In genomic region chr9:37938121-37938906, GRCh38 we compare ENCODE assay signal across 1 cellular context.
TF ChIP-seq lines count a peak whose summit lies in the region.

No MANE protein-coding gene starts in this region.

TF ChIP-seq in HEK293, 187 proteins besides CTCF, POLR2A, EP300 and RAD21 (continued from another document):
- TF ChIP-seq ZNF354C (tag by site-specific recombination; IDR thresholded peaks at IDR 0.05; ENCODE audit: borderline replicate concordance, low read depth) = no peak
- TF ChIP-seq ZNF175 (tag by site-specific recombination; IDR thresholded peaks at IDR 0.05) = no peak
- no peak for TF ChIP-seq ZNF146 (tag by site-specific recombination; IDR thresholded peaks at IDR 0.05)
- peak; percentile 91; the same call in 1 of the 2 replicates for TF ChIP-seq ZSCAN16 (tag by site-specific recombination; IDR thresholded peaks at IDR 0.05)
- TF ChIP-seq IKZF3 (tag by site-specific recombination; IDR thresholded peaks at IDR 0.05) = peak; percentile 38; the same call in 1 of the 2 replicates
- no peak for TF ChIP-seq ZNF501 (tag by site-specific recombination; IDR thresholded peaks at IDR 0.05)
- no peak for TF ChIP-seq ZNF529 (tag by site-specific recombination; IDR thresholded peaks at IDR 0.05; ENCODE audit: insufficient replicate concordance)
- no peak for TF ChIP-seq ZNF621 (tag by site-specific recombination; IDR thresholded peaks at IDR 0.05)
- TF ChIP-seq ZNF274 (IDR thresholded peaks at IDR 0.05; ENCODE audit: low read length) = no peak
- TF ChIP-seq ZNF274 (tag by site-specific recombination; IDR thresholded peaks at IDR 0.05; ENCODE audit: borderline replicate concordance) = no peak
- TF ChIP-seq HOXD13 (CRISPR knock-in tag; IDR thresholded peaks at IDR 0.05; ENCODE audit: borderline replicate concordance) = no peak
- TF ChIP-seq ZNF416 (tag by site-specific recombination; IDR thresholded peaks at IDR 0.05) = no peak
- TF ChIP-seq BCL11B (tag by site-specific recombination; IDR thresholded peaks at IDR 0.05; ENCODE audit: low read depth) = no peak
- TF ChIP-seq ZNF426 (tag by site-specific recombination; IDR thresholded peaks at IDR 0.05) = no peak
- TF ChIP-seq ZBTB48 (tag by site-specific recombination; IDR thresholded peaks at IDR 0.05) = no peak
- TF ChIP-seq SCRT2 (tag by site-specific recombination; IDR thresholded peaks at IDR 0.05) = peak; percentile 35; the same call in 1 of the 2 replicates
- TF ChIP-seq ZNF341 (tag by site-specific recombination; IDR thresholded peaks at IDR 0.05; ENCODE audit: low read depth) = no peak; the same call in 1 of the 2 replicates
- no peak for TF ChIP-seq MYNN (tag by site-specific recombination; IDR thresholded peaks at IDR 0.05; ENCODE audit: borderline replicate concordance)
- no peak for TF ChIP-seq ZFHX2 (tag by site-specific recombination; conservative IDR thresholded peaks at IDR 0.05)
- TF ChIP-seq ZNF549 (tag by site-specific recombination; IDR thresholded peaks at IDR 0.05) = no peak
- TF ChIP-seq ZBTB1 (tag by site-specific recombination; IDR thresholded peaks at IDR 0.05) = no peak
- no peak for TF ChIP-seq ZNF747 (tag by site-specific recombination; IDR thresholded peaks at IDR 0.05)
- TF ChIP-seq ZBTB17 (tag by site-specific recombination; IDR thresholded peaks at IDR 0.05) = peak; percentile 65
- TF ChIP-seq ZNF843 (tag by site-specific recombination; IDR thresholded peaks at IDR 0.05) = no peak
- peak; percentile 31; the same call in 1 of the 2 replicates for TF ChIP-seq OSR2 (tag by site-specific recombination; IDR thresholded peaks at IDR 0.05)
- no peak for TF ChIP-seq ZSCAN18 (tag by site-specific recombination; IDR thresholded peaks at IDR 0.05)
- TF ChIP-seq, protein P1, sequence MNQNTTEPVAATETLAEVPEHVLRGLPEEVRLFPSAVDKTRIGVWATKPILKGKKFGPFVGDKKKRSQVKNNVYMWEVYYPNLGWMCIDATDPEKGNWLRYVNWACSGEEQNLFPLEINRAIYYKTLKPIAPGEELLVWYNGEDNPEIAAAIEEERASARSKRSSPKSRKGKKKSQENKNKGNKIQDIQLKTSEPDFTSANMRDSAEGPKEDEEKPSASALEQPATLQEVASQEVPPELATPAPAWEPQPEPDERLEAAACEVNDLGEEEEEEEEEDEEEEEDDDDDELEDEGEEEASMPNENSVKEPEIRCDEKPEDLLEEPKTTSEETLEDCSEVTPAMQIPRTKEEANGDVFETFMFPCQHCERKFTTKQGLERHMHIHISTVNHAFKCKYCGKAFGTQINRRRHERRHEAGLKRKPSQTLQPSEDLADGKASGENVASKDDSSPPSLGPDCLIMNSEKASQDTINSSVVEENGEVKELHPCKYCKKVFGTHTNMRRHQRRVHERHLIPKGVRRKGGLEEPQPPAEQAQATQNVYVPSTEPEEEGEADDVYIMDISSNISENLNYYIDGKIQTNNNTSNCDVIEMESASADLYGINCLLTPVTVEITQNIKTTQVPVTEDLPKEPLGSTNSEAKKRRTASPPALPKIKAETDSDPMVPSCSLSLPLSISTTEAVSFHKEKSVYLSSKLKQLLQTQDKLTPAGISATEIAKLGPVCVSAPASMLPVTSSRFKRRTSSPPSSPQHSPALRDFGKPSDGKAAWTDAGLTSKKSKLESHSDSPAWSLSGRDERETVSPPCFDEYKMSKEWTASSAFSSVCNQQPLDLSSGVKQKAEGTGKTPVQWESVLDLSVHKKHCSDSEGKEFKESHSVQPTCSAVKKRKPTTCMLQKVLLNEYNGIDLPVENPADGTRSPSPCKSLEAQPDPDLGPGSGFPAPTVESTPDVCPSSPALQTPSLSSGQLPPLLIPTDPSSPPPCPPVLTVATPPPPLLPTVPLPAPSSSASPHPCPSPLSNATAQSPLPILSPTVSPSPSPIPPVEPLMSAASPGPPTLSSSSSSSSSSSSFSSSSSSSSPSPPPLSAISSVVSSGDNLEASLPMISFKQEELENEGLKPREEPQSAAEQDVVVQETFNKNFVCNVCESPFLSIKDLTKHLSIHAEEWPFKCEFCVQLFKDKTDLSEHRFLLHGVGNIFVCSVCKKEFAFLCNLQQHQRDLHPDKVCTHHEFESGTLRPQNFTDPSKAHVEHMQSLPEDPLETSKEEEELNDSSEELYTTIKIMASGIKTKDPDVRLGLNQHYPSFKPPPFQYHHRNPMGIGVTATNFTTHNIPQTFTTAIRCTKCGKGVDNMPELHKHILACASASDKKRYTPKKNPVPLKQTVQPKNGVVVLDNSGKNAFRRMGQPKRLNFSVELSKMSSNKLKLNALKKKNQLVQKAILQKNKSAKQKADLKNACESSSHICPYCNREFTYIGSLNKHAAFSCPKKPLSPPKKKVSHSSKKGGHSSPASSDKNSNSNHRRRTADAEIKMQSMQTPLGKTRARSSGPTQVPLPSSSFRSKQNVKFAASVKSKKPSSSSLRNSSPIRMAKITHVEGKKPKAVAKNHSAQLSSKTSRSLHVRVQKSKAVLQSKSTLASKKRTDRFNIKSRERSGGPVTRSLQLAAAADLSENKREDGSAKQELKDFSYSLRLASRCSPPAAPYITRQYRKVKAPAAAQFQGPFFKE (tag by site-specific recombination; IDR thresholded peaks at IDR 0.05; ENCODE audit: borderline replicate concordance) = no peak
- TF ChIP-seq ZNF184 (tag by site-specific recombination; IDR thresholded peaks at IDR 0.05) = no peak
- TF ChIP-seq ZNF121 (tag by site-specific recombination; IDR thresholded peaks at IDR 0.05) = no peak
- peak; percentile 48; the same call in 1 of the 2 replicates for TF ChIP-seq ZBTB20 (tag by site-specific recombination; IDR thresholded peaks at IDR 0.05)
- TF ChIP-seq, protein P2, sequence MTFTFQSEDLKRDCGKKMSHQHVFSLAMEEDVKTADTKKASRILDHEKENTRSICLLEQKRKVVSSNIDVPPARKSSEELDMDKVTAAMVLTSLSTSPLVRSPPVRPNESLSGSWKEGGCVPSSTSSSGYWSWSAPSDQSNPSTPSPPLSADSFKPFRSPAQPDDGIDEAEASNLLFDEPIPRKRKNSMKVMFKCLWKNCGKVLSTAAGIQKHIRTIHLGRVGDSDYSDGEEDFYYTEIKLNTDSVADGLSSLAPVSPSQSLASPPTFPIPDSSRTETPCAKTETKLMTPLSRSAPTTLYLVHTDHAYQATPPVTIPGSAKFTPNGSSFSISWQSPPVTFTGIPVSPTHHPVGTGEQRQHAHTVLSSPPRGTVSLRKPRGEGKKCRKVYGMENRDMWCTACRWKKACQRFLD (tag by site-specific recombination; IDR thresholded peaks at IDR 0.05) = no peak
- TF ChIP-seq, protein P3, sequence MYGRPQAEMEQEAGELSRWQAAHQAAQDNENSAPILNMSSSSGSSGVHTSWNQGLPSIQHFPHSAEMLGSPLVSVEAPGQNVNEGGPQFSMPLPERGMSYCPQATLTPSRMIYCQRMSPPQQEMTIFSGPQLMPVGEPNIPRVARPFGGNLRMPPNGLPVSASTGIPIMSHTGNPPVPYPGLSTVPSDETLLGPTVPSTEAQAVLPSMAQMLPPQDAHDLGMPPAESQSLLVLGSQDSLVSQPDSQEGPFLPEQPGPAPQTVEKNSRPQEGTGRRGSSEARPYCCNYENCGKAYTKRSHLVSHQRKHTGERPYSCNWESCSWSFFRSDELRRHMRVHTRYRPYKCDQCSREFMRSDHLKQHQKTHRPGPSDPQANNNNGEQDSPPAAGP (tag by site-specific recombination; IDR thresholded peaks at IDR 0.05) = no peak
- no peak for TF ChIP-seq MEIS1 (CRISPR knock-in tag; IDR thresholded peaks at IDR 0.05; ENCODE audit: borderline replicate concordance)
- TF ChIP-seq GLIS1 (tag by site-specific recombination; IDR thresholded peaks at IDR 0.05) = peak; percentile 45; the same call in 1 of the 2 replicates
- TF ChIP-seq, protein P4, sequence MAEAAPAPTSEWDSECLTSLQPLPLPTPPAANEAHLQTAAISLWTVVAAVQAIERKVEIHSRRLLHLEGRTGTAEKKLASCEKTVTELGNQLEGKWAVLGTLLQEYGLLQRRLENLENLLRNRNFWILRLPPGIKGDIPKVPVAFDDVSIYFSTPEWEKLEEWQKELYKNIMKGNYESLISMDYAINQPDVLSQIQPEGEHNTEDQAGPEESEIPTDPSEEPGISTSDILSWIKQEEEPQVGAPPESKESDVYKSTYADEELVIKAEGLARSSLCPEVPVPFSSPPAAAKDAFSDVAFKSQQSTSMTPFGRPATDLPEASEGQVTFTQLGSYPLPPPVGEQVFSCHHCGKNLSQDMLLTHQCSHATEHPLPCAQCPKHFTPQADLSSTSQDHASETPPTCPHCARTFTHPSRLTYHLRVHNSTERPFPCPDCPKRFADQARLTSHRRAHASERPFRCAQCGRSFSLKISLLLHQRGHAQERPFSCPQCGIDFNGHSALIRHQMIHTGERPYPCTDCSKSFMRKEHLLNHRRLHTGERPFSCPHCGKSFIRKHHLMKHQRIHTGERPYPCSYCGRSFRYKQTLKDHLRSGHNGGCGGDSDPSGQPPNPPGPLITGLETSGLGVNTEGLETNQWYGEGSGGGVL (tag by site-specific recombination; IDR thresholded peaks at IDR 0.05) = no peak
